Comparison of ENCODE assay signal across 13 cellular contexts in genomic region chr7:155509725-155510551, GRCh38. TPM values are rescaled to one million over a fixed set of nuclear protein-coding genes. Genes with fewer than 3 reads are reported as not detected.
DNase-seq lines count a peak whose midpoint lies in the region; ATAC-seq and TF ChIP-seq lines count a peak whose summit lies in the region.
"Had no signal": no experiment of that assay in that cellular context is flagged by ENCODE, and none has a peak within 500 bp of the region (broad histone marks: within the 10 kb centered on the region; RNA-seq: fewer than 3 reads in every experiment).

No MANE protein-coding gene starts in this region.

- peak overlapping the region; percentile 34 for H3K4me3 ChIP-seq in NT2/D1 (ENCODE audit: insufficient read length, low read depth)
- H3K4me3 ChIP-seq: A549, tibial artery had no signal

- peaks cover 2% of the 10 kb centered on the region for H3K4me1 ChIP-seq in NT2/D1 (ENCODE audit: insufficient read depth, insufficient read length)
- H3K4me1 ChIP-seq: A549 had no signal

- in situ Hi-C loops in GM13976 (cut with MboI; ENCODE audit: low sequenced_read_pairs, unreplicated experiment), result loop anchor here (10.0 kb wide), 1 partner anchor 135 kb away; no protein-coding TSS in a partner anchor

- no peaks in the 10 kb centered on the region for H3K9me3 ChIP-seq in NT2/D1 (ENCODE audit: insufficient read depth, low read length)
- H3K9me3 ChIP-seq: A549, tibial artery had no signal

- H3K27ac Mint-ChIP-seq in endothelial cell (ENCODE audit: unreplicated experiment) (no peak overlapping the region), osteocyte (ENCODE audit: unreplicated experiment) (peak overlapping the region; percentile 18)

- no peak overlapping the region for H3K9ac ChIP-seq in NT2/D1 (ENCODE audit: insufficient read length, low read depth)

- peaks cover 45% of the 10 kb centered on the region for H3K4me1 Mint-ChIP-seq in endothelial cell (ENCODE audit: unreplicated experiment)
- H3K4me1 Mint-ChIP-seq in osteocyte (ENCODE audit: unreplicated experiment), result peaks cover 11% of the 10 kb centered on the region

- H3K4me3 Mint-ChIP-seq in endothelial cell (ENCODE audit: unreplicated experiment) (peak overlapping the region; percentile 94), osteocyte (ENCODE audit: unreplicated experiment) (peak overlapping the region; percentile 79)

- H3K27me3 Mint-ChIP-seq in endothelial cell (ENCODE audit: unreplicated experiment) (peaks cover 20% of the 10 kb centered on the region), osteocyte (ENCODE audit: unreplicated experiment) (peaks cover 91% of the 10 kb centered on the region)

- no peaks in the 10 kb centered on the region for H3K36me3 ChIP-seq in NT2/D1 (ENCODE audit: insufficient read depth, insufficient read length, low read length)
- H3K36me3 ChIP-seq: tibial artery had no signal

- peaks cover 91% of the 10 kb centered on the region for H3K27me3 ChIP-seq in NT2/D1 (ENCODE audit: insufficient read depth, insufficient read length)

- TF ChIP-seq CTCF in endothelial cell (IDR thresholded peaks at IDR 0.05; ENCODE audit: unreplicated experiment) (peak; percentile 16), osteocyte (IDR thresholded peaks at IDR 0.05) (peak; percentile 30), GM13976 (IDR thresholded peaks at IDR 0.05; ENCODE audit: borderline replicate concordance, control extremely low read depth, extremely low read depth, insufficient read depth, missing control alignments) (no peak)

- DNase-seq in NCI-H2227 (lab: John Stamatoyannopoulos, UW; ENCODE audit: unreplicated experiment) (peak; percentile 18), NCI-H2227 treated with DMSO at 0.1 percent for 48 hours (lab: John Stamatoyannopoulos, UW) (no peak), NT2/D1 (ENCODE audit: low read depth, low spot score) (peak; percentile 82), endothelial cell (ENCODE audit: low spot score) (no peak), osteocyte (ENCODE audit: extremely low spot score, unreplicated experiment) (no peak), NCI-H526 treated with DMSO at 0.1 percent for 48 hours (lab: John Stamatoyannopoulos, UW) (no peak), left lobe of liver (ENCODE audit: low spot score) (no peak), GM13976 (ENCODE audit: low spot score) (no peak)
- DNase-seq: activated CD4-positive, alpha-beta T cell treated with anti-CD3 and anti-CD28 coated beads, Interleukin-2, amount 50 U/mL, for 4 hours; IMR-90; OCI-M1; tibial artery had no signal

- H3K36me3 Mint-ChIP-seq in endothelial cell (ENCODE audit: low read depth, unreplicated experiment), result no peaks in the 10 kb centered on the region
- no peaks in the 10 kb centered on the region for H3K36me3 Mint-ChIP-seq in osteocyte (ENCODE audit: unreplicated experiment)

- no peak for ATAC-seq in left lobe of liver
- ATAC-seq: A549 had no signal

- H3K9me3 Mint-ChIP-seq in endothelial cell (ENCODE audit: unreplicated experiment) (no peaks in the 10 kb centered on the region), osteocyte (ENCODE audit: unreplicated experiment) (no peaks in the 10 kb centered on the region)

RNA-seq across cellular contexts. Expression of gene CNPY1, which starts 36.4 kb away (rescaled TPM):
- total RNA-seq in endothelial cell (ENCODE audit: unreplicated experiment) (not detected), osteocyte (not detected in 2 replicates), left lobe of liver (not detected)
- total RNA-seq: IMR-90 had no signal

RNA-seq across cellular contexts. Expression of gene EN2, which starts 52.0 kb away (rescaled TPM):
- total RNA-seq in endothelial cell (ENCODE audit: unreplicated experiment), result 2.1 TPM
- 3.3 and 3.4 TPM in 2 replicates for total RNA-seq in osteocyte
- not detected for total RNA-seq in left lobe of liver
- total RNA-seq: IMR-90 had no signal

Comparison
In these comparisons a context has a peak if more than half of its experiments do, and no peak if none do; other contexts are left out.
1. DNase-seq: peak in NCI-H2227 (single experiment) and NT2/D1 (single experiment); none in NCI-H2227 treated with DMSO at 0.1 percent for 48 hours (single experiment), endothelial cell (single experiment), osteocyte (single experiment), NCI-H526 treated with DMSO at 0.1 percent for 48 hours (single experiment), left lobe of liver (single experiment) and GM13976 (single experiment).